17 cellular contexts compared by ENCODE assay signal in the genomic region with DNA sequence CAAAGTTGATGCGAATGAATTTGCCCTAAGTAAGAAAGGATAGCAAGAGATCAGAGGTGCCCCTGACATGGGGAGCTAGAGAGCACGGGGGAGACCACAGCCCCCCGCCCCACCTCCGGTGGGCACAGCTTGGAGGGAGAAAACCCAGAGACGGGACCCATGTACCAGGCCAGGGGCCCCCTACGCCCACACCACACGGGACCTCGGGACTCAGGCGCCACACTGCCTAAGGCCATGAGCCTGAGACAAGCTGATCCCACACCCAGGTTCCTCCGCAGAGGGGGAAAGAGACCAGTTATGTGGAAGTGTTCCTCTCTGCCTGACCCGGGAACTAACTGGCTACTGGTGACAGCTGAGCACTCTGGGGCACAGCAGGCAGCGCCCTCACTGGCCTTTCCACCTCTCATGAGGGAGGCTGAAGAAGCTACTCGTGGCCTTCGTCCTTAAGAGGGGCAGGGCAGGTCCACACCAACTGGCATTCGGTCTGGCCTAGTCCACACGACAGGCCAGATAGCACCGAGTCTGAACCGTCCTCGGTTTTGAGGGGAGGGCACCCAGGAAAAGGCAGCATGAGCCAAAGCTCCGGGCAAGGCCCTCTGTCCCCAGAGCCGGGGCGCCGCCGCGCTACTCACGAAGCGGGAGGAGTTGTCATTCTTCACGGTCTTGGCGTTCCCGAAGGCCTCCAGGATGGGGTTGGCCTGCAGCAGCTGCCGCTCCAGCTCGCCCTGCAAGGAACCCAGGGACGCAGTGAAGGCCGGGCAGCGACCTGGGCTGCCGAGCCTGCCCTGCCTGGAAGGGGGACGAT.
A peak's percentile ranks its signal among the peaks of the same experiment; 100 is the strongest.
DNase-seq lines count a peak whose midpoint lies in the region; ATAC-seq and TF ChIP-seq lines count a peak whose summit lies in the region.
"Had no signal": no experiment of that assay in that cellular context is flagged by ENCODE, and none has a peak within 500 bp of the region (broad histone marks: within the 10 kb centered on the region; RNA-seq: fewer than 3 reads in every experiment).

No MANE protein-coding gene starts in this region.

- intact Hi-C loops in activated CD4-positive, alpha-beta T cell treated with anti-CD3 and anti-CD28 coated beads for 36 hours (cut with DNase I, micrococcal nuclease), result no loop called here
- intact Hi-C loops in lower lobe of right lung (cut with DNase I), result no loop called here

- H3K9ac ChIP-seq in subcutaneous abdominal adipose tissue (ENCODE audit: low read length in 5 of 5), result no peak overlapping the region

- no peaks in the 10 kb centered on the region for H3K27me3 Mint-ChIP-seq in activated CD4-positive, alpha-beta T cell treated with anti-CD3 and anti-CD28 coated beads for 36 hours
- H3K27me3 Mint-ChIP-seq in activated naive CD8-positive, alpha-beta T cell treated with anti-CD3 and anti-CD28 coated beads, Interleukin-2, amount 50 U/mL, for 24 hours, result no peaks in the 10 kb centered on the region

- ATAC-seq in activated CD4-positive, alpha-beta T cell treated with anti-CD3 and anti-CD28 coated beads for 36 hours, result no peak
- ATAC-seq in activated naive CD8-positive, alpha-beta T cell treated with anti-CD3 and anti-CD28 coated beads, Interleukin-2, amount 50 U/mL, for 24 hours, result no peak
- ATAC-seq in lower lobe of right lung, result no peak
- ATAC-seq in HG03280 (IDR thresholded peaks at IDR 0.05; ENCODE audit: unreplicated experiment), result no peak

- H3K36me3 Mint-ChIP-seq in activated CD4-positive, alpha-beta T cell treated with anti-CD3 and anti-CD28 coated beads for 36 hours (ENCODE audit: low read depth), result peaks cover 80% of the 10 kb centered on the region
- peaks cover 72% of the 10 kb centered on the region for H3K36me3 Mint-ChIP-seq in activated naive CD8-positive, alpha-beta T cell treated with anti-CD3 and anti-CD28 coated beads, Interleukin-2, amount 50 U/mL, for 24 hours (ENCODE audit: low read depth)

- H3K36me3 ChIP-seq in lower lobe of right lung (peaks cover 100% of the 10 kb centered on the region), subcutaneous abdominal adipose tissue (ENCODE audit: control insufficient read depth in 5 of 5, insufficient read depth in 5 of 5, low read length in 5 of 5) (peaks cover 3 to 100% (median 94%) of the 10 kb centered on the region in 5 donors)

- H3K4me3 Mint-ChIP-seq in activated CD4-positive, alpha-beta T cell treated with anti-CD3 and anti-CD28 coated beads for 36 hours, result no peak overlapping the region
- H3K4me3 Mint-ChIP-seq in activated naive CD8-positive, alpha-beta T cell treated with anti-CD3 and anti-CD28 coated beads, Interleukin-2, amount 50 U/mL, for 24 hours, result peak overlapping the region; percentile 26

- peaks cover 2% of the 10 kb centered on the region for H3K4me1 Mint-ChIP-seq in activated CD4-positive, alpha-beta T cell treated with anti-CD3 and anti-CD28 coated beads for 36 hours
- peaks cover 6% of the 10 kb centered on the region for H3K4me1 Mint-ChIP-seq in activated naive CD8-positive, alpha-beta T cell treated with anti-CD3 and anti-CD28 coated beads, Interleukin-2, amount 50 U/mL, for 24 hours

- no peaks in the 10 kb centered on the region for H3K9me3 Mint-ChIP-seq in activated CD4-positive, alpha-beta T cell treated with anti-CD3 and anti-CD28 coated beads for 36 hours (ENCODE audit: low read depth)
- no peaks in the 10 kb centered on the region for H3K9me3 Mint-ChIP-seq in activated naive CD8-positive, alpha-beta T cell treated with anti-CD3 and anti-CD28 coated beads, Interleukin-2, amount 50 U/mL, for 24 hours

- H3K9me3 ChIP-seq in lower lobe of right lung (no peaks in the 10 kb centered on the region), subcutaneous abdominal adipose tissue (ENCODE audit: control insufficient read depth in 5 of 5, low read length in 5 of 5) (no peaks in the 10 kb centered on the region)

- H3K27me3 ChIP-seq in lower lobe of right lung (ENCODE audit: low read depth) (no peaks in the 10 kb centered on the region), subcutaneous abdominal adipose tissue (ENCODE audit: control insufficient read depth in 5 of 5, insufficient read depth in 4 of 5, low read length in 5 of 5) (no peaks in the 10 kb centered on the region)

- no peak for DNase-seq in activated CD4-positive, alpha-beta T cell treated with anti-CD3 and anti-CD28 coated beads for 36 hours
- no peak for DNase-seq in activated CD4-positive, alpha-beta T cell treated with anti-CD3 and anti-CD28 coated beads, Interleukin-2, amount 50 U/mL, for 4 hours
- no peak for DNase-seq in activated naive CD8-positive, alpha-beta T cell treated with anti-CD3 and anti-CD28 coated beads, Interleukin-2, amount 50 U/mL, for 24 hours
- no peak for DNase-seq in lower lobe of right lung
- no peak for DNase-seq in D341Med (ENCODE audit: low spot score)
- no peak for DNase-seq in NCI-H510A (lab: John Stamatoyannopoulos, UW)
- DNase-seq: activated gamma-delta T cell, dermis blood vessel endothelial cell, DND-41, mesendoderm, MV-4-11, NCI-H345, RPMI8226 had no signal

- POLR2A ChIA-PET in activated CD4-positive, alpha-beta T cell treated with anti-CD3 and anti-CD28 coated beads for 36 hours (lab: Charles Lee), result no interaction called here

- H3K27ac Mint-ChIP-seq in activated CD4-positive, alpha-beta T cell treated with anti-CD3 and anti-CD28 coated beads for 36 hours, result peak overlapping the region; percentile 65
- H3K27ac Mint-ChIP-seq in activated naive CD8-positive, alpha-beta T cell treated with anti-CD3 and anti-CD28 coated beads, Interleukin-2, amount 50 U/mL, for 24 hours, result peak overlapping the region; percentile 64

- no peak for TF ChIP-seq CTCF in lower lobe of right lung (IDR thresholded peaks at IDR 0.05)

- H3K4me1 ChIP-seq in lower lobe of right lung (peaks cover 65% of the 10 kb centered on the region), subcutaneous abdominal adipose tissue (ENCODE audit: control insufficient read depth in 5 of 5, insufficient read depth in 5 of 5, low read length in 5 of 5) (peaks cover 8 to 73% (median 38%) of the 10 kb centered on the region in 5 donors)

- H3K4me3 ChIP-seq in lower lobe of right lung, result no peak overlapping the region
- H3K4me3 ChIP-seq in subcutaneous abdominal adipose tissue (ENCODE audit: low read depth in 1 of 5, low read length in 5 of 5), result no peak overlapping the region

- CTCF ChIA-PET in activated CD4-positive, alpha-beta T cell treated with anti-CD3 and anti-CD28 coated beads for 36 hours (lab: Charles Lee), result interaction anchor here (0.7 to 1.6 kb wide), 3 partner anchors 9 to 165 kb away, joined by 3 to 9 read pairs (median 3); no protein-coding TSS in a partner anchor

- H3K27ac ChIP-seq in lower lobe of right lung (peak overlapping the region; percentile 90), subcutaneous abdominal adipose tissue (ENCODE audit: low read depth, low read length) (peak overlapping the region; percentile 87)
- H3K27ac ChIP-seq: 22Rv1, HL-60 had no signal
